In genomic region chr5:97377582-97377981, GRCh38 we compare ENCODE assay signal across 17 cellular contexts.
DNase-seq lines count a peak whose midpoint lies in the region; ATAC-seq and TF ChIP-seq lines count a peak whose summit lies in the region.
"Had no signal": no experiment of that assay in that cellular context is flagged by ENCODE, and none has a peak within 500 bp of the region (broad histone marks: within the 10 kb centered on the region; RNA-seq: fewer than 3 reads in every experiment).

No MANE protein-coding gene starts in this region.

- no peak overlapping the region for H3K27ac Mint-ChIP-seq in CD8-positive, alpha-beta T cell
- H3K27ac Mint-ChIP-seq: B cell; CD4-positive, CD25-positive, alpha-beta regulatory T cell; CD8-positive, alpha-beta memory T cell had no signal

- no peaks in the 10 kb centered on the region for H3K4me1 ChIP-seq in upper lobe of left lung
- no peaks in the 10 kb centered on the region for H3K4me1 ChIP-seq in CD8-positive, alpha-beta T cell (ENCODE audit: insufficient read depth, low read length)
- H3K4me1 ChIP-seq: BLaER1 had no signal

- H3K4me3 Mint-ChIP-seq in CD8-positive, alpha-beta T cell, result no peak overlapping the region
- H3K4me3 Mint-ChIP-seq: B cell; CD4-positive, CD25-positive, alpha-beta regulatory T cell; CD8-positive, alpha-beta memory T cell had no signal

- H3K9me3 ChIP-seq in upper lobe of left lung, result no peaks in the 10 kb centered on the region
- no peaks in the 10 kb centered on the region for H3K9me3 ChIP-seq in CD8-positive, alpha-beta T cell (ENCODE audit: low read length)
- H3K9me3 ChIP-seq: BLaER1 had no signal

- no peak for TF ChIP-seq POLR2A in upper lobe of left lung (IDR thresholded peaks at IDR 0.05)

- H3K27me3 Mint-ChIP-seq in CD8-positive, alpha-beta T cell (ENCODE audit: low read depth), result no peaks in the 10 kb centered on the region
- H3K27me3 Mint-ChIP-seq: B cell; CD4-positive, CD25-positive, alpha-beta regulatory T cell; CD8-positive, alpha-beta memory T cell had no signal

- H3K4me3 ChIP-seq in upper lobe of left lung, result no peak overlapping the region
- no peak overlapping the region for H3K4me3 ChIP-seq in CD8-positive, alpha-beta T cell (ENCODE audit: low read depth, low read length)
- H3K4me3 ChIP-seq: BLaER1 had no signal

- TF ChIP-seq EP300 in upper lobe of left lung (IDR thresholded peaks at IDR 0.05), result no peak

- peaks cover 17% of the 10 kb centered on the region for H3K9me3 Mint-ChIP-seq in CD8-positive, alpha-beta T cell

- POLR2A ChIA-PET in CD8-positive, alpha-beta T cell (lab: Charles Lee), result no interaction called here

- DNase-seq in myocyte (ENCODE audit: low read depth), result peak; percentile 30
- DNase-seq in SIG-M5 (lab: John Stamatoyannopoulos, UW), result no peak
- no peak for DNase-seq in upper lobe of left lung
- DNase-seq in CD8-positive, alpha-beta T cell, result no peak
- DNase-seq: CD4-positive, CD25-positive, alpha-beta regulatory T cell; CD8-positive, alpha-beta memory T cell; DMS 273 treated with DMSO at 0.1 percent for 48 hours; DMS79; EL; GF-D8; H7; HCEC 1CT had no signal

- CTCF ChIA-PET in CD8-positive, alpha-beta T cell (lab: Charles Lee), result no interaction called here

- no peaks in the 10 kb centered on the region for H3K4me1 Mint-ChIP-seq in CD8-positive, alpha-beta T cell (ENCODE audit: low read depth)
- H3K4me1 Mint-ChIP-seq: B cell; CD4-positive, CD25-positive, alpha-beta regulatory T cell; CD8-positive, alpha-beta memory T cell had no signal

- WGBS in upper lobe of left lung, 2 donors, result 77 to 83% methylated on average over 1 of the region's 1 CpG

- no peaks in the 10 kb centered on the region for H3K36me3 Mint-ChIP-seq in CD8-positive, alpha-beta T cell
- H3K36me3 Mint-ChIP-seq: CD4-positive, CD25-positive, alpha-beta regulatory T cell; CD8-positive, alpha-beta memory T cell had no signal

- intact Hi-C loops in CD8-positive, alpha-beta T cell (cut with DNase I, micrococcal nuclease), result no loop called here

- no peaks in the 10 kb centered on the region for H3K36me3 ChIP-seq in upper lobe of left lung
- no peaks in the 10 kb centered on the region for H3K36me3 ChIP-seq in CD8-positive, alpha-beta T cell (ENCODE audit: insufficient read depth, low read length)
- H3K36me3 ChIP-seq: BLaER1 had no signal

- H3K27me3 ChIP-seq in upper lobe of left lung, result no peaks in the 10 kb centered on the region
- H3K27me3 ChIP-seq in CD8-positive, alpha-beta T cell (ENCODE audit: insufficient read depth, low read length), result no peaks in the 10 kb centered on the region
- H3K27me3 ChIP-seq: BLaER1 had no signal

- no peak overlapping the region for H3K27ac ChIP-seq in upper lobe of left lung
- no peak overlapping the region for H3K27ac ChIP-seq in CD8-positive, alpha-beta T cell (ENCODE audit: low read depth, low read length)
- H3K27ac ChIP-seq: BLaER1, C4-2B had no signal

- ATAC-seq in GM18907 (IDR thresholded peaks at IDR 0.05; ENCODE audit: unreplicated experiment) (peak; percentile 48), HG02870 (IDR thresholded peaks at IDR 0.05; ENCODE audit: unreplicated experiment) (peak; percentile 52), upper lobe of left lung (ENCODE audit: low FRiP score in 2 of 2) (no peak)
- ATAC-seq in CD8-positive, alpha-beta T cell, result no peak

- TF ChIP-seq CTCF in upper lobe of left lung (IDR thresholded peaks at IDR 0.05), result no peak
- TF ChIP-seq CTCF in CD8-positive, alpha-beta T cell (IDR thresholded peaks at IDR 0.05), result no peak

Comparison
In these comparisons a context has a peak if more than half of its experiments do, and no peak if none do; other contexts are left out.
1. ATAC-seq: peak in GM18907 (single experiment) and HG02870 (single experiment); none in upper lobe of left lung (0 of 2) and CD8-positive, alpha-beta T cell (single experiment).